In genomic region chr11:28842716-28843115, GRCh38 we compare ENCODE assay signal across 1 cellular context.
TF ChIP-seq lines count a peak whose summit lies in the region.

No MANE protein-coding gene starts in this region.

TF ChIP-seq in endothelial cell of umbilical vein, 7 proteins besides CTCF, POLR2A, EP300 and RAD21 (continued from another document):
- TF ChIP-seq FOS (IDR thresholded peaks at IDR 0.05; ENCODE audit: borderline replicate concordance, insufficient read depth, low read length) (no peak), MYC (IDR thresholded peaks at IDR 0.05; ENCODE audit: low read depth, low read length) (no peak), GATA2 (IDR thresholded peaks at IDR 0.05; ENCODE audit: insufficient read depth, insufficient read length, low read depth, low read length) (no peak)
